5 cellular contexts compared by ENCODE assay signal in the genomic region with DNA sequence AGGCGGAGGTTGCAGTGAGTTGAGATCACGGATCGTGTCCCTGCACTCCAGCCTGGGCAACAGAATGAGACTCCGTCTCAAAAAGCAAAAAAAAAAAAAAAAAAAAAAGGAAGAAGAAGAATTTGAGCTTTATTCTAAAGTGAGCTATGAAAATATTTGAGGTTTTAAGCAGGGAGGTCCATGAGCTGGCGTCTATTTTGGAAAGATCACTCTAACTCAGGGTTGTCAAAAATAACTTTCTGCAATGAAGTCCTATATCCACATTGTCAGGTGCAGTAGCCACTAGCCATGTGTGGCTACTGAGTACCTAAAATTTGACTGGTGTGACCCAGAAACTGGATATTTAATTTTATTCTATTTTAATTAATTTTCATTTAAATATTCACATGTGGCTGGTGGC.
"Had no signal": no experiment of that assay in that cellular context is flagged by ENCODE, and none has a peak within 500 bp of the region (broad histone marks: within the 10 kb centered on the region; RNA-seq: fewer than 3 reads in every experiment).

No MANE protein-coding gene starts in this region.

- H3K27ac ChIP-seq: HL-60 had no signal

- DNase-seq: IMR-90, KBM-7, KG1 had no signal

- H3K4me3 ChIP-seq: K562 had no signal
